Comparison of ENCODE assay signal across 1 cellular context in the genomic region with DNA sequence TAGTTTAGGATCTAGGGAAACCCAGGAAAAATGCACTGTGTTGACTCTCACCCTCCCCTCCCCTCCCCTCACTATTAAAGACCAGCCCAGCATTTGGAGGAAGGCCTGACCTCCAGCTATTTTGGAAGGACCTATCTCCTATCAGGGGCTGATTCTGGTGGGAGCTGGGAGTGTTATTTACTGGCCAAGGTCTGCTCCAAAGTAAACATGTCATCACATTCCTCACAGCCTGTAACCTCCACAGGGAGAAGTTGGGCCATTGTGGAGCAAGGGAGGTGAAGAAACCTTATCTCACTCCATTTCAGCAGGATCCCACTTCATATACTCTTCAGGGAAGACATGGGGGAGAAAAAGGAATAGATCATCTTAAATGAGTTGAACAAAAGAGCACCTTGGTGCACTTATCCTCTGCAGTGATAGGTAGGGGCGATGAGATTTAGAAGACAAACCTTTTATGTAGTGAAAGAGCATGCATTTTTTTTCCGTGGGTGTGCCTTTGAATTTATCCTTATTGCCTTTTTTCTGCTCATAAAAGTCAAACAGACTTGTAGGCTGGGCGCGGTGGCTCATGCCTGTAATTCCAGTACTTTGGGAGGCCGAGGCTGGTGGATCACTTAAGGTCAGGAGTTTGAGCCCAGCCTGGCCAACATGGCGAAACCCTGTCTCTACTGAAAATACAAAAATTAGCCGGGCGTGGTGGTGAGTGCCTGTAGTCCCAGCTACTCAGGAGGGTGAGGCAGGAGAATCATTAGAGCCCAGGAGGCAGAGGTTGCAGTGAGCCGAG.
TF ChIP-seq lines count a peak whose summit lies in the region.

No MANE protein-coding gene starts in this region.

TF ChIP-seq in HepG2, 621 proteins besides CTCF, POLR2A, EP300 and RAD21 (continued from another document and continues in another):
- TF ChIP-seq, protein P1, sequence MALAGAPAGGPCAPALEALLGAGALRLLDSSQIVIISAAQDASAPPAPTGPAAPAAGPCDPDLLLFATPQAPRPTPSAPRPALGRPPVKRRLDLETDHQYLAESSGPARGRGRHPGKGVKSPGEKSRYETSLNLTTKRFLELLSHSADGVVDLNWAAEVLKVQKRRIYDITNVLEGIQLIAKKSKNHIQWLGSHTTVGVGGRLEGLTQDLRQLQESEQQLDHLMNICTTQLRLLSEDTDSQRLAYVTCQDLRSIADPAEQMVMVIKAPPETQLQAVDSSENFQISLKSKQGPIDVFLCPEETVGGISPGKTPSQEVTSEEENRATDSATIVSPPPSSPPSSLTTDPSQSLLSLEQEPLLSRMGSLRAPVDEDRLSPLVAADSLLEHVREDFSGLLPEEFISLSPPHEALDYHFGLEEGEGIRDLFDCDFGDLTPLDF (CRISPR knock-in tag; IDR thresholded peaks at IDR 0.05) = no peak
- no peak for TF ChIP-seq ZNF124 (CRISPR knock-in tag; IDR thresholded peaks at IDR 0.05)
- TF ChIP-seq ZNF615 (CRISPR knock-in tag; IDR thresholded peaks at IDR 0.05; ENCODE audit: borderline replicate concordance) = no peak
- TF ChIP-seq PAF1 (CRISPR knock-in tag; IDR thresholded peaks at IDR 0.05) = no peak
- TF ChIP-seq ZFP36L1 (CRISPR knock-in tag; IDR thresholded peaks at IDR 0.05) = no peak
- no peak for TF ChIP-seq ZNF850 (CRISPR knock-in tag; conservative IDR thresholded peaks at IDR 0.05)
- no peak; the same call in 1 of the 2 replicates for TF ChIP-seq MTA1 (CRISPR knock-in tag; IDR thresholded peaks at IDR 0.05; ENCODE audit: borderline replicate concordance)
- TF ChIP-seq ZNF562 (CRISPR knock-in tag; IDR thresholded peaks at IDR 0.05; ENCODE audit: borderline replicate concordance) = no peak
- peak; percentile 56; the same call in 1 of the 2 replicates for TF ChIP-seq SP5 (CRISPR knock-in tag; IDR thresholded peaks at IDR 0.05; ENCODE audit: borderline replicate concordance, low read depth)
- TF ChIP-seq ZBTB8A (CRISPR knock-in tag; IDR thresholded peaks at IDR 0.05; ENCODE audit: borderline replicate concordance, low read depth) = no peak
- TF ChIP-seq, protein P2, sequence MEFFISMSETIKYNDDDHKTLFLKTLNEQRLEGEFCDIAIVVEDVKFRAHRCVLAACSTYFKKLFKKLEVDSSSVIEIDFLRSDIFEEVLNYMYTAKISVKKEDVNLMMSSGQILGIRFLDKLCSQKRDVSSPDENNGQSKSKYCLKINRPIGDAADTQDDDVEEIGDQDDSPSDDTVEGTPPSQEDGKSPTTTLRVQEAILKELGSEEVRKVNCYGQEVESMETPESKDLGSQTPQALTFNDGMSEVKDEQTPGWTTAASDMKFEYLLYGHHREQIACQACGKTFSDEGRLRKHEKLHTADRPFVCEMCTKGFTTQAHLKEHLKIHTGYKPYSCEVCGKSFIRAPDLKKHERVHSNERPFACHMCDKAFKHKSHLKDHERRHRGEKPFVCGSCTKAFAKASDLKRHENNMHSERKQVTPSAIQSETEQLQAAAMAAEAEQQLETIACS (CRISPR knock-in tag; IDR thresholded peaks at IDR 0.05) = no peak
- no peak for TF ChIP-seq PLSCR1 (CRISPR knock-in tag; IDR thresholded peaks at IDR 0.05; ENCODE audit: borderline replicate concordance)
- no peak for TF ChIP-seq SNRNP70 (IDR thresholded peaks at IDR 0.05; ENCODE audit: low read depth, low read length)
- TF ChIP-seq RXRA (CRISPR knock-in tag; IDR thresholded peaks at IDR 0.05) = peak; percentile 25; the same call in 1 of the 2 replicates
- TF ChIP-seq ZNF30 (CRISPR knock-in tag; IDR thresholded peaks at IDR 0.05) = no peak
- no peak for TF ChIP-seq GABPA (IDR thresholded peaks at IDR 0.05; ENCODE audit: low read depth, low read length)
- TF ChIP-seq GABPA (CRISPR knock-in tag; IDR thresholded peaks at IDR 0.05; ENCODE audit: low read depth) = 0 out of 2 replicates have a peak, but pooled peaks have one; percentile 2
- peak; percentile 66 for TF ChIP-seq PATZ1 (CRISPR knock-in tag; IDR thresholded peaks at IDR 0.05)
- TF ChIP-seq MAFK (conservative IDR thresholded peaks at IDR 0.05 in 1 of 2, IDR thresholded peaks at IDR 0.05 in 1 of 2; ENCODE audit: low read length in 2 of 2) = no peak
- TF ChIP-seq, protein P3, sequence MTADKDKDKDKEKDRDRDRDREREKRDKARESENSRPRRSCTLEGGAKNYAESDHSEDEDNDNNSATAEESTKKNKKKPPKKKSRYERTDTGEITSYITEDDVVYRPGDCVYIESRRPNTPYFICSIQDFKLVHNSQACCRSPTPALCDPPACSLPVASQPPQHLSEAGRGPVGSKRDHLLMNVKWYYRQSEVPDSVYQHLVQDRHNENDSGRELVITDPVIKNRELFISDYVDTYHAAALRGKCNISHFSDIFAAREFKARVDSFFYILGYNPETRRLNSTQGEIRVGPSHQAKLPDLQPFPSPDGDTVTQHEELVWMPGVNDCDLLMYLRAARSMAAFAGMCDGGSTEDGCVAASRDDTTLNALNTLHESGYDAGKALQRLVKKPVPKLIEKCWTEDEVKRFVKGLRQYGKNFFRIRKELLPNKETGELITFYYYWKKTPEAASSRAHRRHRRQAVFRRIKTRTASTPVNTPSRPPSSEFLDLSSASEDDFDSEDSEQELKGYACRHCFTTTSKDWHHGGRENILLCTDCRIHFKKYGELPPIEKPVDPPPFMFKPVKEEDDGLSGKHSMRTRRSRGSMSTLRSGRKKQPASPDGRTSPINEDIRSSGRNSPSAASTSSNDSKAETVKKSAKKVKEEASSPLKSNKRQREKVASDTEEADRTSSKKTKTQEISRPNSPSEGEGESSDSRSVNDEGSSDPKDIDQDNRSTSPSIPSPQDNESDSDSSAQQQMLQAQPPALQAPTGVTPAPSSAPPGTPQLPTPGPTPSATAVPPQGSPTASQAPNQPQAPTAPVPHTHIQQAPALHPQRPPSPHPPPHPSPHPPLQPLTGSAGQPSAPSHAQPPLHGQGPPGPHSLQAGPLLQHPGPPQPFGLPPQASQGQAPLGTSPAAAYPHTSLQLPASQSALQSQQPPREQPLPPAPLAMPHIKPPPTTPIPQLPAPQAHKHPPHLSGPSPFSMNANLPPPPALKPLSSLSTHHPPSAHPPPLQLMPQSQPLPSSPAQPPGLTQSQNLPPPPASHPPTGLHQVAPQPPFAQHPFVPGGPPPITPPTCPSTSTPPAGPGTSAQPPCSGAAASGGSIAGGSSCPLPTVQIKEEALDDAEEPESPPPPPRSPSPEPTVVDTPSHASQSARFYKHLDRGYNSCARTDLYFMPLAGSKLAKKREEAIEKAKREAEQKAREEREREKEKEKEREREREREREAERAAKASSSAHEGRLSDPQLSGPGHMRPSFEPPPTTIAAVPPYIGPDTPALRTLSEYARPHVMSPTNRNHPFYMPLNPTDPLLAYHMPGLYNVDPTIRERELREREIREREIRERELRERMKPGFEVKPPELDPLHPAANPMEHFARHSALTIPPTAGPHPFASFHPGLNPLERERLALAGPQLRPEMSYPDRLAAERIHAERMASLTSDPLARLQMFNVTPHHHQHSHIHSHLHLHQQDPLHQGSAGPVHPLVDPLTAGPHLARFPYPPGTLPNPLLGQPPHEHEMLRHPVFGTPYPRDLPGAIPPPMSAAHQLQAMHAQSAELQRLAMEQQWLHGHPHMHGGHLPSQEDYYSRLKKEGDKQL (CRISPR knock-in tag; IDR thresholded peaks at IDR 0.05; ENCODE audit: low read depth) = no peak
- peak; percentile 89 for TF ChIP-seq ZBTB7A (CRISPR knock-in tag; IDR thresholded peaks at IDR 0.05)
- TF ChIP-seq KDM6A (CRISPR knock-in tag; IDR thresholded peaks at IDR 0.05; ENCODE audit: low read depth) = peak; percentile 85
- TF ChIP-seq ZNF205 (CRISPR knock-in tag; IDR thresholded peaks at IDR 0.05) = no peak
- no peak for TF ChIP-seq HES4 (CRISPR knock-in tag; IDR thresholded peaks at IDR 0.05; ENCODE audit: borderline replicate concordance)
- TF ChIP-seq SNAI1 (CRISPR knock-in tag; IDR thresholded peaks at IDR 0.05; ENCODE audit: borderline replicate concordance) = no peak
- no peak for TF ChIP-seq ZNF614 (CRISPR knock-in tag; IDR thresholded peaks at IDR 0.05; ENCODE audit: borderline replicate concordance)
- no peak for TF ChIP-seq MYC (CRISPR knock-in tag; IDR thresholded peaks at IDR 0.05; ENCODE audit: borderline replicate concordance)
- TF ChIP-seq, protein P4, sequence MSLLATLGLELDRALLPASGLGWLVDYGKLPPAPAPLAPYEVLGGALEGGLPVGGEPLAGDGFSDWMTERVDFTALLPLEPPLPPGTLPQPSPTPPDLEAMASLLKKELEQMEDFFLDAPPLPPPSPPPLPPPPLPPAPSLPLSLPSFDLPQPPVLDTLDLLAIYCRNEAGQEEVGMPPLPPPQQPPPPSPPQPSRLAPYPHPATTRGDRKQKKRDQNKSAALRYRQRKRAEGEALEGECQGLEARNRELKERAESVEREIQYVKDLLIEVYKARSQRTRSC (CRISPR knock-in tag; IDR thresholded peaks at IDR 0.05; ENCODE audit: low read depth) = no peak
- no peak for TF ChIP-seq TOPORS (CRISPR knock-in tag; IDR thresholded peaks at IDR 0.05)
- no peak for TF ChIP-seq ZSCAN30 (CRISPR knock-in tag; IDR thresholded peaks at IDR 0.05)
- no peak for TF ChIP-seq ZFP36L2 (CRISPR knock-in tag; IDR thresholded peaks at IDR 0.05)
- no peak for TF ChIP-seq ZNF275 (CRISPR knock-in tag; IDR thresholded peaks at IDR 0.05; ENCODE audit: borderline replicate concordance)
- TF ChIP-seq ZNF605 (CRISPR knock-in tag; IDR thresholded peaks at IDR 0.05) = peak; percentile 68
- TF ChIP-seq ZMAT3 (CRISPR knock-in tag; conservative IDR thresholded peaks at IDR 0.05) = no peak
- TF ChIP-seq MBD4 (IDR thresholded peaks at IDR 0.05; ENCODE audit: borderline replicate concordance, low read length) = no peak
- no peak for TF ChIP-seq ISX (CRISPR knock-in tag; conservative IDR thresholded peaks at IDR 0.05)
- no peak for TF ChIP-seq SKI (IDR thresholded peaks at IDR 0.05; ENCODE audit: partially characterized antibody)
- TF ChIP-seq ZFP37 (CRISPR knock-in tag; IDR thresholded peaks at IDR 0.05; ENCODE audit: borderline replicate concordance) = no peak
- TF ChIP-seq ZNF224 (CRISPR knock-in tag; IDR thresholded peaks at IDR 0.05) = no peak
- no peak for TF ChIP-seq CSRNP1 (CRISPR knock-in tag; IDR thresholded peaks at IDR 0.05)
- no peak for TF ChIP-seq ZFP36 (IDR thresholded peaks at IDR 0.05; ENCODE audit: borderline replicate concordance, low read depth, low read length, partially characterized antibody)
- no peak for TF ChIP-seq ZBTB42 (CRISPR knock-in tag; IDR thresholded peaks at IDR 0.05)
- no peak for TF ChIP-seq CENPT (CRISPR knock-in tag; IDR thresholded peaks at IDR 0.05; ENCODE audit: low read depth)
- TF ChIP-seq KLF12 (CRISPR knock-in tag; IDR thresholded peaks at IDR 0.05; ENCODE audit: borderline replicate concordance) = no peak
- no peak for TF ChIP-seq ZNF737 (CRISPR knock-in tag; IDR thresholded peaks at IDR 0.05; ENCODE audit: borderline replicate concordance)
- peak; percentile 47; the same call in 1 of the 2 replicates for TF ChIP-seq ZNF414 (CRISPR knock-in tag; IDR thresholded peaks at IDR 0.05)
- TF ChIP-seq RFX3 (CRISPR knock-in tag; IDR thresholded peaks at IDR 0.05) = no peak
- TF ChIP-seq SOX13 (IDR thresholded peaks at IDR 0.05) = peak; percentile 67; the same call in 1 of the 2 replicates
- TF ChIP-seq SOX13 (CRISPR knock-in tag; conservative IDR thresholded peaks at IDR 0.05 in 1 of 2, IDR thresholded peaks at IDR 0.05 in 1 of 2) = peak in 1 of 2 experiments; percentile 84; a peak in 2 of 4 replicates
- no peak for TF ChIP-seq BRCA1 (CRISPR knock-in tag; IDR thresholded peaks at IDR 0.05)
- TF ChIP-seq TEAD3 (CRISPR knock-in tag; optimal IDR thresholded peaks at IDR 0.05; ENCODE audit: borderline replicate concordance) = peak; percentile 95
- TF ChIP-seq TEAD2 (CRISPR knock-in tag; IDR thresholded peaks at IDR 0.05) = no peak
